In genomic region chr2:118431586-118431985, GRCh38 we compare ENCODE assay signal across 16 cellular contexts.
DNase-seq lines count a peak whose midpoint lies in the region; ATAC-seq, FAIRE-seq and TF ChIP-seq lines count a peak whose summit lies in the region.
"Had no signal": no experiment of that assay in that cellular context is flagged by ENCODE, and none has a peak within 500 bp of the region (broad histone marks: within the 10 kb centered on the region; RNA-seq: fewer than 3 reads in every experiment).

No MANE protein-coding gene starts in this region.

- H3K4me1 Mint-ChIP-seq in MCF 10A (ENCODE audit: insufficient read depth, unreplicated experiment) (peaks cover 26% of the 10 kb centered on the region), astrocyte (ENCODE audit: low read depth, unreplicated experiment) (peaks cover 14% of the 10 kb centered on the region)
- H3K4me1 Mint-ChIP-seq: CD8-positive, alpha-beta memory T cell had no signal

- H3K36me3 ChIP-seq in breast epithelium, result no peaks in the 10 kb centered on the region
- no peaks in the 10 kb centered on the region for H3K36me3 ChIP-seq in astrocyte (ENCODE audit: insufficient read depth, low read length)
- H3K36me3 ChIP-seq: BLaER1 had no signal

- ATAC-seq in stimulated activated naive CD8-positive, alpha-beta T cell treated with anti-CD3 and anti-CD28 coated beads, Interleukin-15, Interleukin-2, amounts not matched to agents 100 U/mL and 50 U/mL, for 24 hours, result no peak
- ATAC-seq in GM18517 (IDR thresholded peaks at IDR 0.05; ENCODE audit: unreplicated experiment), result no peak

- POLR2A ChIA-PET in MCF 10A (lab: Yijun Ruan, JAX), result interaction anchor here (1.0 kb wide), 2 partner anchors 43 to 431 kb away, joined by 3 read pairs; no protein-coding TSS in a partner anchor

- H3K9ac ChIP-seq in astrocyte (ENCODE audit: low read length), result no peak overlapping the region
- H3K9ac ChIP-seq: BLaER1 had no signal

- H3K4me3 ChIP-seq in breast epithelium (no peak overlapping the region), astrocyte (ENCODE audit: insufficient read depth, low read depth, low read length) (no peak overlapping the region), fibroblast of mammary gland (ENCODE audit: control insufficient read depth, low read depth, low read length) (no peak overlapping the region)
- H3K4me3 ChIP-seq: BLaER1 had no signal

- H3K27ac Mint-ChIP-seq in MCF 10A (ENCODE audit: low read depth, unreplicated experiment) (peak overlapping the region; percentile 85), astrocyte (ENCODE audit: unreplicated experiment) (no peak overlapping the region)
- H3K27ac Mint-ChIP-seq: CD8-positive, alpha-beta memory T cell had no signal

- no peaks in the 10 kb centered on the region for H3K79me2 ChIP-seq in astrocyte (ENCODE audit: insufficient read depth, low read length)

- H3K4me1 ChIP-seq in breast epithelium, result no peaks in the 10 kb centered on the region
- H3K4me1 ChIP-seq in astrocyte (ENCODE audit: insufficient read depth, low read length), result no peaks in the 10 kb centered on the region
- H3K4me1 ChIP-seq: BLaER1, Caco-2 had no signal

- no peak overlapping the region for H2AFZ ChIP-seq in astrocyte (ENCODE audit: low read depth, low read length)

- H3K27ac ChIP-seq in breast epithelium (no peak overlapping the region), astrocyte (ENCODE audit: low read depth, low read length) (no peak overlapping the region)
- H3K27ac ChIP-seq: 22Rv1, BLaER1, HL-60 had no signal

- H3K9me3 Mint-ChIP-seq in MCF 10A (ENCODE audit: unreplicated experiment), result no peaks in the 10 kb centered on the region
- peaks cover 2% of the 10 kb centered on the region for H3K9me3 Mint-ChIP-seq in astrocyte (ENCODE audit: unreplicated experiment)

- DNase-seq in MCF 10A (ENCODE audit: unreplicated experiment) (no peak), breast epithelium (ENCODE audit: low spot score in 2 of 2) (no peak), astrocyte (ENCODE audit: low read depth) (no peak), fibroblast of mammary gland (ENCODE audit: low read depth) (peak; percentile 61), NCI-H1092 (lab: John Stamatoyannopoulos, UW) (no peak), SK-N-DZ (ENCODE audit: low spot score) (no peak)
- DNase-seq in stimulated activated naive CD8-positive, alpha-beta T cell treated with anti-CD3 and anti-CD28 coated beads, Interleukin-15, Interleukin-2, amounts not matched to agents 100 U/mL and 50 U/mL, for 24 hours, result no peak
- DNase-seq: AML-193; Caco-2; CD8-positive, alpha-beta memory T cell; GF-D8 had no signal

- H3K4me2 ChIP-seq in astrocyte (ENCODE audit: low read length), result peak overlapping the region; percentile 57
- H3K4me2 ChIP-seq: BLaER1 had no signal

- H4K20me1 ChIP-seq in astrocyte (ENCODE audit: insufficient read depth, low read length), result no peaks in the 10 kb centered on the region
- H4K20me1 ChIP-seq: BLaER1 had no signal

- no TSS peak for BruUV-seq in MCF 10A (replicated peaks; lab: Mats Ljungman, UMichigan)

- H3K27me3 Mint-ChIP-seq in MCF 10A (ENCODE audit: insufficient read depth, unreplicated experiment) (no peaks in the 10 kb centered on the region), astrocyte (ENCODE audit: low read depth, unreplicated experiment) (no peaks in the 10 kb centered on the region)

- H3K4me3 Mint-ChIP-seq in MCF 10A (ENCODE audit: unreplicated experiment), result peak overlapping the region; percentile 37
- H3K4me3 Mint-ChIP-seq in astrocyte (ENCODE audit: unreplicated experiment), result no peak overlapping the region
- H3K4me3 Mint-ChIP-seq: CD8-positive, alpha-beta memory T cell had no signal

- intact Hi-C loops in MCF 10A (cut with micrococcal nuclease), result loop anchor here (1.0 kb wide), 2 partner anchors 60 to 424 kb away; no protein-coding TSS in a partner anchor
- intact Hi-C loops in breast epithelium (cut with DNase I; ENCODE audit: low total_unique reads), result no loop called here

- TF ChIP-seq CTCF in MCF 10A (IDR thresholded peaks at IDR 0.05; ENCODE audit: unreplicated experiment) (no peak), breast epithelium (IDR thresholded peaks at IDR 0.05) (no peak), astrocyte (IDR thresholded peaks at IDR 0.05; ENCODE audit: insufficient read depth, low read depth, low read length) (no peak), fibroblast of mammary gland (conservative IDR thresholded peaks at IDR 0.05; ENCODE audit: control insufficient read depth, insufficient read depth, low read depth, low read length) (no peak)

- no peaks in the 10 kb centered on the region for H3K36me3 Mint-ChIP-seq in MCF 10A (ENCODE audit: insufficient read depth, unreplicated experiment)
- no peaks in the 10 kb centered on the region for H3K36me3 Mint-ChIP-seq in astrocyte (ENCODE audit: low read depth, unreplicated experiment)
- H3K36me3 Mint-ChIP-seq: CD8-positive, alpha-beta memory T cell had no signal

- no peak for FAIRE-seq in astrocyte (lab: Jason Lieb, UNC)
- FAIRE-seq: H54 had no signal

- no peak for TF ChIP-seq POLR2A in breast epithelium (IDR thresholded peaks at IDR 0.05)

- H3K9me3 ChIP-seq in breast epithelium, result no peaks in the 10 kb centered on the region
- H3K9me3 ChIP-seq in astrocyte (ENCODE audit: insufficient read depth, low read depth, low read length), result no peaks in the 10 kb centered on the region
- H3K9me3 ChIP-seq: BLaER1, Caco-2 had no signal

- CTCF ChIA-PET in MCF 10A (lab: Yijun Ruan, JAX), result interaction anchor here (0.6 to 2.9 kb wide), 29 partner anchors 9 to 896 kb away, joined by 3 to 40 read pairs (median 4); partner anchors contain the start of gene EN1

- H3K27me3 ChIP-seq in breast epithelium (no peaks in the 10 kb centered on the region), astrocyte (ENCODE audit: insufficient read depth, low read length) (no peaks in the 10 kb centered on the region)
- H3K27me3 ChIP-seq: BLaER1 had no signal
